9 cellular contexts compared by ENCODE assay signal in genomic region chr3:11764931-11765363, GRCh38.
DNase-seq lines count a peak whose midpoint lies in the region; ATAC-seq and TF ChIP-seq lines count a peak whose summit lies in the region.
"Had no signal": no experiment of that assay in that cellular context is flagged by ENCODE, and none has a peak within 500 bp of the region (broad histone marks: within the 10 kb centered on the region; RNA-seq: fewer than 3 reads in every experiment).

No MANE protein-coding gene starts in this region.

- no peaks in the 10 kb centered on the region for H3K36me3 Mint-ChIP-seq in CD4-positive, CD25-positive, alpha-beta regulatory T cell
- H3K36me3 Mint-ChIP-seq in activated T-helper 2 cell treated with anti-CD3 and anti-CD28 coated beads, Interferon-gamma antibody, Interleukin-2, Interleukin-4, amounts not matched to agents 10 μg/mL and 5 μg/mL and 100 μg/mL, durations not matched to agents 14 hours and 24 hours and 36 hours (ENCODE audit: low read depth) = no peaks in the 10 kb centered on the region

- H3K4me3 Mint-ChIP-seq in CD4-positive, CD25-positive, alpha-beta regulatory T cell = no peak overlapping the region
- H3K4me3 Mint-ChIP-seq in activated T-helper 2 cell treated with anti-CD3 and anti-CD28 coated beads, Interferon-gamma antibody, Interleukin-2, Interleukin-4, amounts not matched to agents 10 μg/mL and 5 μg/mL and 100 μg/mL, durations not matched to agents 14 hours and 24 hours and 36 hours (ENCODE audit: low read depth) = peak overlapping the region; percentile 13

- no peak for ATAC-seq in CD4-positive, CD25-positive, alpha-beta regulatory T cell (ENCODE audit: low read depth in 2 of 2)
- no peak for ATAC-seq in HG03196 (IDR thresholded peaks at IDR 0.05; ENCODE audit: unreplicated experiment)

- TF ChIP-seq CTCF in thyroid gland (IDR thresholded peaks at IDR 0.05) = no peak

- peak in 1 of 3 donors; percentile 22 for DNase-seq in CD4-positive, CD25-positive, alpha-beta regulatory T cell
- DNase-seq in HT1080 (ENCODE audit: low read depth) (peak; percentile 99), medulla oblongata (ENCODE audit: extremely low spot score) (peak; percentile 55), ureter (ENCODE audit: low spot score) (no peak), thyroid gland (no peak), NCI-H2171 treated with DMSO at 0.1 percent for 48 hours (lab: John Stamatoyannopoulos, UW) (no peak)
- DNase-seq in activated T-helper 2 cell treated with anti-CD3 and anti-CD28 coated beads, Interferon-gamma antibody, Interleukin-2, Interleukin-4, amounts not matched to agents 10 μg/mL and 5 μg/mL and 100 μg/mL, durations not matched to agents 14 hours and 24 hours and 36 hours (ENCODE audit: low spot score) = peak; percentile 27
- DNase-seq: GDM1 had no signal

- peak overlapping the region in 2 of 3 donors; percentile 1 for H3K27ac Mint-ChIP-seq in CD4-positive, CD25-positive, alpha-beta regulatory T cell
- H3K27ac Mint-ChIP-seq in activated T-helper 2 cell treated with anti-CD3 and anti-CD28 coated beads, Interferon-gamma antibody, Interleukin-2, Interleukin-4, amounts not matched to agents 10 μg/mL and 5 μg/mL and 100 μg/mL, durations not matched to agents 14 hours and 24 hours and 36 hours = peak overlapping the region; percentile 74

- H3K4me1 Mint-ChIP-seq in CD4-positive, CD25-positive, alpha-beta regulatory T cell = peaks cover 5 to 10% (median 6%) of the 10 kb centered on the region in 4 donors
- peaks cover 20% of the 10 kb centered on the region for H3K4me1 Mint-ChIP-seq in activated T-helper 2 cell treated with anti-CD3 and anti-CD28 coated beads, Interferon-gamma antibody, Interleukin-2, Interleukin-4, amounts not matched to agents 10 μg/mL and 5 μg/mL and 100 μg/mL, durations not matched to agents 14 hours and 24 hours and 36 hours (ENCODE audit: low read depth)

- no peak overlapping the region for H3K4me3 ChIP-seq in CD4-positive, CD25-positive, alpha-beta regulatory T cell (ENCODE audit: low read depth, low read length)
- H3K4me3 ChIP-seq in thyroid gland (replicated peaks in 1 of 3) = no peak overlapping the region

- H3K9me3 Mint-ChIP-seq in CD4-positive, CD25-positive, alpha-beta regulatory T cell = peaks cover 0 to 1% (median 0%) of the 10 kb centered on the region in 7 donors
- H3K9me3 Mint-ChIP-seq in activated T-helper 2 cell treated with anti-CD3 and anti-CD28 coated beads, Interferon-gamma antibody, Interleukin-2, Interleukin-4, amounts not matched to agents 10 μg/mL and 5 μg/mL and 100 μg/mL, durations not matched to agents 14 hours and 24 hours and 36 hours = no peaks in the 10 kb centered on the region

- no peaks in the 10 kb centered on the region for H3K9me3 ChIP-seq in CD4-positive, CD25-positive, alpha-beta regulatory T cell (ENCODE audit: control insufficient read depth in 2 of 2, low read length in 2 of 2)
- H3K9me3 ChIP-seq in thyroid gland = no peaks in the 10 kb centered on the region

- TF ChIP-seq POLR2A in thyroid gland (IDR thresholded peaks at IDR 0.05) = no peak

- intact Hi-C loops in activated T-helper 2 cell treated with anti-CD3 and anti-CD28 coated beads, Interferon-gamma antibody, Interleukin-2, Interleukin-4, amounts not matched to agents 10 μg/mL and 5 μg/mL and 100 μg/mL, durations not matched to agents 14 hours and 24 hours and 36 hours (cut with micrococcal nuclease) = loop anchor here (2.0 to 5.0 kb wide), 3 partner anchors 46 to 138 kb away; no protein-coding TSS in a partner anchor
- intact Hi-C loops in thyroid gland (cut with DNase I) = no loop called here

- WGBS in thyroid gland, 2 donors = 67% methylated on average over 5 of the region's 5 CpGs

- H3K36me3 ChIP-seq in CD4-positive, CD25-positive, alpha-beta regulatory T cell (ENCODE audit: control insufficient read depth, insufficient read depth, low read length) = no peaks in the 10 kb centered on the region
- no peaks in the 10 kb centered on the region for H3K36me3 ChIP-seq in thyroid gland

- peaks cover 5% of the 10 kb centered on the region for H3K4me1 ChIP-seq in CD4-positive, CD25-positive, alpha-beta regulatory T cell (ENCODE audit: control insufficient read depth, insufficient read depth, low read length, poor library complexity, severe bottlenecking)
- H3K4me1 ChIP-seq in thyroid gland = no peaks in the 10 kb centered on the region

- H3K27me3 ChIP-seq in CD4-positive, CD25-positive, alpha-beta regulatory T cell (ENCODE audit: control insufficient read depth, insufficient read depth, low read length) = no peaks in the 10 kb centered on the region
- H3K27me3 ChIP-seq in thyroid gland = no peaks in the 10 kb centered on the region

- no peak overlapping the region for H3K27ac ChIP-seq in CD4-positive, CD25-positive, alpha-beta regulatory T cell (ENCODE audit: insufficient read depth, low read length, poor library complexity, severe bottlenecking)
- no peak overlapping the region for H3K27ac ChIP-seq in thyroid gland

- H3K27me3 Mint-ChIP-seq in CD4-positive, CD25-positive, alpha-beta regulatory T cell = peaks cover 5% of the 10 kb centered on the region
- no peaks in the 10 kb centered on the region for H3K27me3 Mint-ChIP-seq in activated T-helper 2 cell treated with anti-CD3 and anti-CD28 coated beads, Interferon-gamma antibody, Interleukin-2, Interleukin-4, amounts not matched to agents 10 μg/mL and 5 μg/mL and 100 μg/mL, durations not matched to agents 14 hours and 24 hours and 36 hours (ENCODE audit: low read depth)

Comparison
In these comparisons a context has a peak if more than half of its experiments do, and no peak if none do; other contexts are left out.
1. DNase-seq: peak in HT1080 (single experiment), activated T-helper 2 cell treated with anti-CD3 and anti-CD28 coated beads, Interferon-gamma antibody, Interleukin-2, Interleukin-4, amounts not matched to agents 10 μg/mL and 5 μg/mL and 100 μg/mL, durations not matched to agents 14 hours and 24 hours and 36 hours (single experiment) and medulla oblongata (single experiment); none in ureter (single experiment), thyroid gland (0 of 2) and NCI-H2171 treated with DMSO at 0.1 percent for 48 hours (single experiment).